1 cellular context compared by ENCODE assay signal in genomic region chr7:32507416-32507815, GRCh38.
TF ChIP-seq lines count a peak whose summit lies in the region.

No MANE protein-coding gene starts in this region.

TF ChIP-seq in A549, 52 proteins besides CTCF, POLR2A, EP300 and RAD21:
- TF ChIP-seq MAX (IDR thresholded peaks at IDR 0.05): no peak
- TF ChIP-seq MAFK (IDR thresholded peaks at IDR 0.05; ENCODE audit: partially characterized antibody): peak; percentile 11
